12 cellular contexts compared by ENCODE assay signal in genomic region chr3:12829886-12830784, GRCh38. TPM values are rescaled to one million over a fixed set of nuclear protein-coding genes. Genes with fewer than 3 reads are reported as not detected.
DNase-seq lines count a peak whose midpoint lies in the region; ATAC-seq, FAIRE-seq and TF ChIP-seq lines count a peak whose summit lies in the region.
"Had no signal": no experiment of that assay in that cellular context is flagged by ENCODE, and none has a peak within 500 bp of the region (broad histone marks: within the 10 kb centered on the region; RNA-seq: fewer than 3 reads in every experiment).

No MANE protein-coding gene starts in this region.

- H3K27ac ChIP-seq in WERI-Rb-1 (no peak overlapping the region), hepatocyte (no peak overlapping the region)
- H3K27ac ChIP-seq: upper lobe of right lung had no signal

- ATAC-seq in stimulated activated naive B cell treated with anti-CD40 and anti-IgM and Interleukin-4, amounts not matched to agents 10 μg/mL and 1 μg/mL and 100 μg/mL, for 72 hours (replicated peaks): peak in 1 of 2 donors; percentile 24
- no peak for ATAC-seq in HG03460 (IDR thresholded peaks at IDR 0.05; ENCODE audit: unreplicated experiment)
- ATAC-seq: naive thymus-derived CD4-positive, alpha-beta T cell; Right ventricle myocardium inferior; upper lobe of right lung had no signal

- no peak overlapping the region for H3K4me2 ChIP-seq in hepatocyte

- H3K4me3 ChIP-seq in WERI-Rb-1 (ENCODE audit: low read depth, low read length) (no peak overlapping the region), hepatocyte (no peak overlapping the region)
- H3K4me3 ChIP-seq: upper lobe of right lung had no signal

- 90% methylated on average over 17 of the region's 17 CpGs for WGBS in hepatocyte (ENCODE audit: low lambda C conversion rate, missing lambda C conversion rate)

- H3K27me3 Mint-ChIP-seq in activated naive CD4-positive, alpha-beta T cell treated with anti-CD3 and anti-CD28 coated beads, Interleukin-2, amount 50 U/mL, for 24 hours: no peaks in the 10 kb centered on the region
- no peaks in the 10 kb centered on the region for H3K27me3 Mint-ChIP-seq in stimulated activated naive B cell treated with anti-CD40 and anti-IgM and Interleukin-4, amounts not matched to agents 10 μg/mL and 1 μg/mL and 100 μg/mL, for 72 hours
- H3K27me3 Mint-ChIP-seq: naive thymus-derived CD4-positive, alpha-beta T cell had no signal

- H3K27ac Mint-ChIP-seq in activated naive CD4-positive, alpha-beta T cell treated with anti-CD3 and anti-CD28 coated beads, Interleukin-2, amount 50 U/mL, for 24 hours: peak overlapping the region; percentile 23
- peak overlapping the region; percentile 75 for H3K27ac Mint-ChIP-seq in stimulated activated naive B cell treated with anti-CD40 and anti-IgM and Interleukin-4, amounts not matched to agents 10 μg/mL and 1 μg/mL and 100 μg/mL, for 72 hours

- H3K4me3 Mint-ChIP-seq in activated naive CD4-positive, alpha-beta T cell treated with anti-CD3 and anti-CD28 coated beads, Interleukin-2, amount 50 U/mL, for 24 hours: no peak overlapping the region
- H3K4me3 Mint-ChIP-seq in stimulated activated naive B cell treated with anti-CD40 and anti-IgM and Interleukin-4, amounts not matched to agents 10 μg/mL and 1 μg/mL and 100 μg/mL, for 72 hours: no peak overlapping the region
- H3K4me3 Mint-ChIP-seq: naive thymus-derived CD4-positive, alpha-beta T cell had no signal

- H4K20me1 ChIP-seq in hepatocyte (ENCODE audit: insufficient read depth, poor library complexity, severe bottlenecking): peaks cover 5% of the 10 kb centered on the region

- DNase-seq in activated naive CD4-positive, alpha-beta T cell treated with Interleukin-2 at 50 U/mL for 16 hours: no peak
- peak; percentile 22 for DNase-seq in WERI-Rb-1
- DNase-seq in hepatocyte (ENCODE audit: low spot score): no peak
- no peak for DNase-seq in stimulated activated naive B cell treated with anti-CD40 and anti-IgM and Interleukin-4, amounts not matched to agents 10 μg/mL and 1 μg/mL and 100 μg/mL, for 72 hours
- no peak for DNase-seq in RCC 7860 (ENCODE audit: low spot score)
- no peak for DNase-seq in HuH-7.5 (ENCODE audit: low spot score)
- DNase-seq: caudate nucleus; naive thymus-derived CD4-positive, alpha-beta T cell; upper lobe of right lung had no signal

- H3K27me3 ChIP-seq in WERI-Rb-1 (ENCODE audit: insufficient read depth, low read depth, severe bottlenecking) (no peaks in the 10 kb centered on the region), hepatocyte (no peaks in the 10 kb centered on the region)
- H3K27me3 ChIP-seq: upper lobe of right lung had no signal

- no peaks in the 10 kb centered on the region for H3K9me3 ChIP-seq in WERI-Rb-1 (ENCODE audit: severe bottlenecking)
- no peaks in the 10 kb centered on the region for H3K9me3 ChIP-seq in hepatocyte (ENCODE audit: low read depth)
- H3K9me3 ChIP-seq: upper lobe of right lung had no signal

- H3K36me3 ChIP-seq in WERI-Rb-1: peaks cover 65% of the 10 kb centered on the region
- no peaks in the 10 kb centered on the region for H3K36me3 ChIP-seq in hepatocyte (replicated peaks; ENCODE audit: insufficient read depth, low read depth)

- FAIRE-seq in RCC 7860 (lab: Jason Lieb, UNC): no peak

- no peaks in the 10 kb centered on the region for H3K79me2 ChIP-seq in hepatocyte

- no peaks in the 10 kb centered on the region for H3K9me3 Mint-ChIP-seq in activated naive CD4-positive, alpha-beta T cell treated with anti-CD3 and anti-CD28 coated beads, Interleukin-2, amount 50 U/mL, for 24 hours
- no peaks in the 10 kb centered on the region for H3K9me3 Mint-ChIP-seq in stimulated activated naive B cell treated with anti-CD40 and anti-IgM and Interleukin-4, amounts not matched to agents 10 μg/mL and 1 μg/mL and 100 μg/mL, for 72 hours
- H3K9me3 Mint-ChIP-seq: naive thymus-derived CD4-positive, alpha-beta T cell had no signal

- peaks cover 11% of the 10 kb centered on the region for H3K36me3 Mint-ChIP-seq in activated naive CD4-positive, alpha-beta T cell treated with anti-CD3 and anti-CD28 coated beads, Interleukin-2, amount 50 U/mL, for 24 hours
- H3K36me3 Mint-ChIP-seq in stimulated activated naive B cell treated with anti-CD40 and anti-IgM and Interleukin-4, amounts not matched to agents 10 μg/mL and 1 μg/mL and 100 μg/mL, for 72 hours: peaks cover 35 to 44% of the 10 kb centered on the region in 2 donors

- H3K4me1 ChIP-seq in hepatocyte (ENCODE audit: insufficient read depth): no peaks in the 10 kb centered on the region
- H3K4me1 ChIP-seq: upper lobe of right lung had no signal

- no peaks in the 10 kb centered on the region for H3K4me1 Mint-ChIP-seq in activated naive CD4-positive, alpha-beta T cell treated with anti-CD3 and anti-CD28 coated beads, Interleukin-2, amount 50 U/mL, for 24 hours
- peaks cover 6 to 15% of the 10 kb centered on the region in 2 donors for H3K4me1 Mint-ChIP-seq in stimulated activated naive B cell treated with anti-CD40 and anti-IgM and Interleukin-4, amounts not matched to agents 10 μg/mL and 1 μg/mL and 100 μg/mL, for 72 hours

- no peaks in the 10 kb centered on the region for H3K9me2 ChIP-seq in hepatocyte (replicated peaks; ENCODE audit: insufficient read depth)

- no peak overlapping the region for H2AFZ ChIP-seq in hepatocyte

- TF ChIP-seq CTCF in WERI-Rb-1 (IDR thresholded peaks at IDR 0.05; ENCODE audit: low read depth, low read length): peak; percentile 39; the same call in 1 of the 2 replicates
- peak; percentile 11 for TF ChIP-seq CTCF in hepatocyte (IDR thresholded peaks at IDR 0.05; ENCODE audit: poor library complexity)

RNA-seq across cellular contexts. Expression of gene RPL32, which starts 11.2 kb away (rescaled TPM):
- total RNA-seq in hepatocyte: 897 TPM in 2 replicates
- 666 and 751 TPM in 2 replicates for polyA plus RNA-seq in hepatocyte

RNA-seq across cellular contexts. Expression of gene CAND2, which starts 33.7 kb away (rescaled TPM):
- 3.3 and 5.0 TPM in 2 replicates for total RNA-seq in hepatocyte
- polyA plus RNA-seq in hepatocyte: 3.1 and 4.3 TPM in 2 replicates
